ENCODE assay signal across 6 cellular contexts in the genomic region with DNA sequence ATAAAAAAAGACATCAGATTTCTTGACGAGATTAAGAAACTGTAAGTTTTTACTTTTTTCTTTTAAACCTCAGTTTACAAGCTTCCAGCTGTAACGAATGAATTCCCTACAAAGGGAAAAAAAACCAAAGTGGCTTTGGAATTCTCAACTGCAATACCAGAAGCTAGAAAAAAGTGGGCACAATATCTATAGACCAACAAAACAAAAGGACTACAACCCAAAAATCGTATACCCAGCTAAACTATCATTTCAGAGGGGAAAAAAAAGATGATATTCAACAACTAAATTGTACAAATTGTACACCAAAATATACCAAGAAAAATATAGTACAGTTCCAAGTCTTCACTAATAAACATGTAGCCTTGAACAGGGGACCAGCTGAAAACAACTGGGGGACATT. TPM values are rescaled to one million over a fixed set of nuclear protein-coding genes. Genes with fewer than 3 reads are reported as not detected.
"Had no signal": no experiment of that assay in that cellular context is flagged by ENCODE, and none has a peak within 500 bp of the region (broad histone marks: within the 10 kb centered on the region; RNA-seq: fewer than 3 reads in every experiment).

No MANE protein-coding gene starts in this region.

- H3K9ac ChIP-seq: KMS-11 had no signal

- DNase-seq: IMR-90, KBM-7, KG1 had no signal

- FAIRE-seq: HTR-8/SVneo had no signal

- H3K4me2 ChIP-seq: KMS-11 had no signal

- H3K27ac ChIP-seq: HL-60, KMS-11 had no signal

RNA-seq across cellular contexts. Expression of a gene that starts 26.8 kb away (rescaled TPM):
- polyA plus RNA-seq: IMR-90 had no signal
